In genomic region chr4:70687821-70688794, GRCh38 we compare ENCODE assay signal across 8 cellular contexts. TPM values are rescaled to one million over a fixed set of nuclear protein-coding genes. Genes with fewer than 3 reads are reported as not detected.
A peak's percentile ranks its signal among the peaks of the same experiment; 100 is the strongest.
DNase-seq lines count a peak whose midpoint lies in the region; ATAC-seq and TF ChIP-seq lines count a peak whose summit lies in the region.

A gene with protein sequence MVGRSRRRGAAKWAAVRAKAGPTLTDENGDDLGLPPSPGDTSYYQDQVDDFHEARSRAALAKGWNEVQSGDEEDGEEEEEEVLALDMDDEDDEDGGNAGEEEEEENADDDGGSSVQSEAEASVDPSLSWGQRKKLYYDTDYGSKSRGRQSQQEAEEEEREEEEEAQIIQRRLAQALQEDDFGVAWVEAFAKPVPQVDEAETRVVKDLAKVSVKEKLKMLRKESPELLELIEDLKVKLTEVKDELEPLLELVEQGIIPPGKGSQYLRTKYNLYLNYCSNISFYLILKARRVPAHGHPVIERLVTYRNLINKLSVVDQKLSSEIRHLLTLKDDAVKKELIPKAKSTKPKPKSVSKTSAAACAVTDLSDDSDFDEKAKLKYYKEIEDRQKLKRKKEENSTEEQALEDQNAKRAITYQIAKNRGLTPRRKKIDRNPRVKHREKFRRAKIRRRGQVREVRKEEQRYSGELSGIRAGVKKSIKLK (plus strand): TSS chr4:70688532. CDS start chr4:70688678, 146 bp downstream.

- H3K27ac Mint-ChIP-seq in activated B cell treated with CpG ODN at 0.5 μM for 24 hours, result peak within 1 kb of the TSS; percentile 100

- intact Hi-C loops in activated B cell treated with CpG ODN at 0.5 μM for 24 hours (cut with micrococcal nuclease), result loop anchor here (1.0 to 2.0 kb wide), 10 partner anchors 8 to 305 kb away; partner anchors contain the start of genes DCK, GRSF1 and MOB1B

- DNase-seq in AG08396 (ENCODE audit: low spot score) (peak; percentile 90), NCI-H226 (peak; percentile 97), activated B cell treated with CpG ODN at 0.5 μM for 24 hours (peak; percentile 83), inferior parietal cortex (ENCODE audit: extremely low spot score) (peak; percentile 100)
- DNase-seq in central memory CD4-positive, alpha-beta T cell, result peak; percentile 91
- DNase-seq in stimulated activated CD4-positive, alpha-beta T cell treated with anti-CD3 and anti-CD28 coated beads, Interleukin-12 subunit alpha, Interleukin-12 subunit beta, amount 100 ng/mL, for 24 hours (ENCODE audit: low read depth in 2 of 2), result peak; percentile 90 to 92

- H3K36me3 Mint-ChIP-seq in activated B cell treated with CpG ODN at 0.5 μM for 24 hours (ENCODE audit: low read depth), result peaks cover 34% of the 10 kb centered on the region

- H3K9me3 Mint-ChIP-seq in activated B cell treated with CpG ODN at 0.5 μM for 24 hours, result no peaks in the 10 kb centered on the region

- peak; percentile 96 for TF ChIP-seq CTCF in activated B cell treated with CpG ODN at 0.5 μM for 24 hours (IDR thresholded peaks at IDR 0.05)

- peak; percentile 96 for ATAC-seq in GM18907 (IDR thresholded peaks at IDR 0.05; ENCODE audit: unreplicated experiment)
- ATAC-seq in HG03175 (IDR thresholded peaks at IDR 0.05; ENCODE audit: unreplicated experiment), result peak; percentile 96
- ATAC-seq in activated B cell treated with CpG ODN at 0.5 μM for 24 hours (ENCODE audit: low read depth), result peak; percentile 88

- CTCF ChIA-PET in activated B cell treated with CpG ODN at 0.5 μM for 24 hours (lab: Charles Lee), result interaction anchor here (0.5 to 6.7 kb wide), 8 partner anchors 17 to 306 kb away, joined by 3 to 48 read pairs (median 4); no protein-coding TSS in a partner anchor

- peaks cover 48% of the 10 kb centered on the region for H3K4me1 Mint-ChIP-seq in activated B cell treated with CpG ODN at 0.5 μM for 24 hours

- POLR2A ChIA-PET in activated B cell treated with CpG ODN at 0.5 μM for 24 hours (lab: Charles Lee), result interaction anchor here (0.7 to 6.0 kb wide), 23 partner anchors 7 to 305 kb away, joined by 3 to 84 read pairs (median 4); partner anchors contain the start of genes DCK and GRSF1

- H3K27me3 Mint-ChIP-seq in activated B cell treated with CpG ODN at 0.5 μM for 24 hours, result no peaks in the 10 kb centered on the region

- peak within 1 kb of the TSS; percentile 99 for H3K4me3 Mint-ChIP-seq in activated B cell treated with CpG ODN at 0.5 μM for 24 hours

RNA-seq across cellular contexts. Expression of the gene that starts here (rescaled TPM):
- 38.5 and 40.1 TPM in 2 replicates for total RNA-seq in activated B cell treated with CpG ODN at 0.5 μM for 24 hours

Comparison
In these comparisons a context has a peak if more than half of its experiments do, and no peak if none do; other contexts are left out.
1. Peak in every context shown above with its lines: DNase-seq and ATAC-seq.